ENCODE assay signal across 8 cellular contexts in the genomic region with DNA sequence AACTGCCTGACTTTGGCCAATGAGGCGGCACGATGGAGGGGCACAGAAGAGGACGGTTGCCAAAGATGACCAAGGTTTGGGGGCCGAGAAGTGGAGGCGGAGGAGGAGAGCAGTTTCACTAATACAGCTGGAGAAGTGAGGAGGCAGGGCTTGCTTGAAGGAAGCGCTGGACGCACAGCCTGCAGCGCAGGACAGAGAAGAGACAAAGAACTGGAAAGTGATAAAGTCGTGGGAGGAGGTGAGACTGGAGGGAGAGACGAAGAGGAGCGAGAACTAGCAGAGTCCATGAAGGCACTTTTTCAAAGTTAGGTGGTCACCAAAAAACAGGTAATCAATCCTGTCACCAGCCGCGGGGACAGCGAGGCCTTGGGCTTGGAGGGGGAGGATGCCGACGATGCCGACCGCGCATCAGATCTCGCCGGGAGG. TPM values are rescaled to one million over a fixed set of nuclear protein-coding genes. Genes with fewer than 3 reads are reported as not detected.
DNase-seq lines count a peak whose midpoint lies in the region; ATAC-seq, FAIRE-seq and TF ChIP-seq lines count a peak whose summit lies in the region.

No MANE protein-coding gene starts in this region.

- H3K9ac ChIP-seq in astrocyte (ENCODE audit: low read length) (peak overlapping the region; percentile 69), subcutaneous abdominal adipose tissue (ENCODE audit: low read length in 5 of 5) (peak overlapping the region in 4 of 5 donors; percentile 9 to 75 (median 50))

- H3K9me3 Mint-ChIP-seq in astrocyte (ENCODE audit: unreplicated experiment) = peaks cover 2% of the 10 kb centered on the region

- H3K36me3 ChIP-seq in heart right ventricle = peaks cover 0 to 27% (median 11%) of the 10 kb centered on the region in 9 donors
- H3K36me3 ChIP-seq in astrocyte (ENCODE audit: insufficient read depth, low read length) = peaks cover 7% of the 10 kb centered on the region
- H3K36me3 ChIP-seq in subcutaneous abdominal adipose tissue (ENCODE audit: control insufficient read depth in 5 of 5, insufficient read depth in 5 of 5, low read length in 5 of 5) = peaks cover 0 to 22% (median 7%) of the 10 kb centered on the region in 5 donors

- no peaks in the 10 kb centered on the region for H3K9me3 ChIP-seq in heart right ventricle
- no peaks in the 10 kb centered on the region for H3K9me3 ChIP-seq in astrocyte (ENCODE audit: insufficient read depth, low read depth, low read length)
- H3K9me3 ChIP-seq in subcutaneous abdominal adipose tissue (ENCODE audit: control insufficient read depth in 5 of 5, low read length in 5 of 5) = no peaks in the 10 kb centered on the region

- peak in 3 of 8 donors; percentile 45 to 61 (median 50) for ATAC-seq in heart right ventricle
- no peak for ATAC-seq in Right ventricle myocardium superior (ENCODE audit: poor library complexity)
- no peak for ATAC-seq in left lobe of liver

- H3K27me3 ChIP-seq in heart right ventricle (no peaks in the 10 kb centered on the region), HL-60 (ENCODE audit: insufficient read depth, poor library complexity, severe bottlenecking) (no peaks in the 10 kb centered on the region), astrocyte (ENCODE audit: insufficient read depth, low read length) (no peaks in the 10 kb centered on the region), subcutaneous abdominal adipose tissue (ENCODE audit: control insufficient read depth in 5 of 5, insufficient read depth in 4 of 5, low read length in 5 of 5) (no peaks in the 10 kb centered on the region)

- H2AFZ ChIP-seq in astrocyte (ENCODE audit: low read depth, low read length) = peak overlapping the region; percentile 83

- intact Hi-C loops in heart right ventricle (cut with DNase I) (loop anchor here in 3 of 10 donors (1.0 to 5.0 kb wide), 3 partner anchors 19 to 1548 kb away; partner anchors contain the start of genes DTL (in 1 of the 3), INTS7 (in 1 of the 3) and NENF (in 1 of the 3)), Right ventricle myocardium superior (cut with DNase I) (no loop called here)

- TF ChIP-seq CTCF in heart right ventricle (IDR thresholded peaks at IDR 0.05) = no peak
- TF ChIP-seq CTCF in HL-60 (IDR thresholded peaks at IDR 0.05; ENCODE audit: insufficient read depth, low read length) = no peak
- TF ChIP-seq CTCF in astrocyte (IDR thresholded peaks at IDR 0.05; ENCODE audit: insufficient read depth, low read depth, low read length) = no peak

- peaks cover 0 to 50% (median 7%) of the 10 kb centered on the region in 9 donors for H3K4me1 ChIP-seq in heart right ventricle
- H3K4me1 ChIP-seq in astrocyte (ENCODE audit: insufficient read depth, low read length) = peaks cover 7% of the 10 kb centered on the region
- peaks cover 5 to 27% (median 18%) of the 10 kb centered on the region in 5 donors for H3K4me1 ChIP-seq in subcutaneous abdominal adipose tissue (ENCODE audit: control insufficient read depth in 5 of 5, insufficient read depth in 5 of 5, low read length in 5 of 5)

- peaks cover 18% of the 10 kb centered on the region for H4K20me1 ChIP-seq in astrocyte (ENCODE audit: insufficient read depth, low read length)

- DNase-seq in heart right ventricle = no peak
- no peak for DNase-seq in Right ventricle myocardium superior
- DNase-seq in HL-60 (ENCODE audit: low read depth in 1 of 2, low spot score in 1 of 2) = no peak
- no peak for DNase-seq in astrocyte (ENCODE audit: low read depth)
- DNase-seq in kidney glomerular epithelial cell (lab: John Stamatoyannopoulos, UW) = peak; percentile 25
- no peak for DNase-seq in stimulated activated CD4-positive, alpha-beta T cell treated with anti-CD3 and anti-CD28 coated beads, Interleukin-1b, Interleukin-23, amount 100 ng/mL, for 48 hours
- DNase-seq in left lobe of liver (ENCODE audit: low spot score) = no peak

- no peak for FAIRE-seq in astrocyte (lab: Jason Lieb, UNC)

- no peak overlapping the region for H3K27ac Mint-ChIP-seq in astrocyte (ENCODE audit: unreplicated experiment)

- H3K4me2 ChIP-seq in astrocyte (ENCODE audit: low read length) = peak overlapping the region; percentile 98

- H3K4me3 ChIP-seq in heart right ventricle (peak overlapping the region; percentile 70 to 96 (median 86)), HL-60 (replicated peaks; ENCODE audit: insufficient read depth, low read length) (peak overlapping the region; percentile 87), astrocyte (ENCODE audit: insufficient read depth, low read depth, low read length) (peak overlapping the region; percentile 67), subcutaneous abdominal adipose tissue (ENCODE audit: low read depth in 1 of 5, low read length in 5 of 5) (peak overlapping the region; percentile 64 to 89 (median 87))

- H3K79me2 ChIP-seq in astrocyte (ENCODE audit: insufficient read depth, low read length) = peaks cover 7% of the 10 kb centered on the region

- H3K4me3 Mint-ChIP-seq in astrocyte (ENCODE audit: unreplicated experiment) = peak overlapping the region; percentile 91

- no peaks in the 10 kb centered on the region for H3K27me3 Mint-ChIP-seq in astrocyte (ENCODE audit: low read depth, unreplicated experiment)

- peaks cover 8% of the 10 kb centered on the region for H3K4me1 Mint-ChIP-seq in astrocyte (ENCODE audit: low read depth, unreplicated experiment)

- peaks cover 24% of the 10 kb centered on the region for H3K36me3 Mint-ChIP-seq in astrocyte (ENCODE audit: low read depth, unreplicated experiment)

- 17 to 23% methylated on average over 21 of the region's 21 CpGs for WGBS in heart right ventricle, 2 donors

- H3K27ac ChIP-seq in heart right ventricle (peak overlapping the region in 4 of 10 donors; percentile 37 to 81 (median 40)), HL-60 (replicated peaks) (peak overlapping the region; percentile 91), astrocyte (ENCODE audit: low read depth, low read length) (no peak overlapping the region), subcutaneous abdominal adipose tissue (ENCODE audit: low read depth, low read length) (no peak overlapping the region)

RNA-seq across cellular contexts. Expression of gene PACC1, which starts 0.8 kb away (rescaled TPM):
- total RNA-seq in heart right ventricle (1 to 10 TPM; 1.9 to 4.6 (median 2.4) TPM), Right ventricle myocardium superior (2.2 TPM), astrocyte (16.9 and 18.8 TPM in 2 replicates), left lobe of liver (1.2 TPM)
- polyA plus RNA-seq in heart right ventricle = 1 to 10 TPM; 1.8 to 5.1 TPM

RNA-seq across cellular contexts. Expression of gene NENF, which starts 18.8 kb away (rescaled TPM):
- total RNA-seq in heart right ventricle (100 to 1,000 TPM in 6 of 10 donors, 10 to 100 TPM in 4; 91.8 to 163 (median 112) TPM), Right ventricle myocardium superior (106 TPM), astrocyte (34.4 and 38.8 TPM in 2 replicates), left lobe of liver (23.8 TPM)
- polyA plus RNA-seq in heart right ventricle = 100 to 1,000 TPM; 117 to 241 TPM
